ENCODE assay signal across 9 cellular contexts in genomic region chr17:55285340-55286301, GRCh38. TPM values are rescaled to one million over a fixed set of nuclear protein-coding genes. Genes with fewer than 3 reads are reported as not detected.
A peak's percentile ranks its signal among the peaks of the same experiment; 100 is the strongest.
DNase-seq lines count a peak whose midpoint lies in the region; ATAC-seq and TF ChIP-seq lines count a peak whose summit lies in the region.
"Had no signal": no experiment of that assay in that cellular context is flagged by ENCODE, and none has a peak within 500 bp of the region (broad histone marks: within the 10 kb centered on the region; RNA-seq: fewer than 3 reads in every experiment).

No MANE protein-coding gene starts in this region.

- ATAC-seq in left cardiac atrium: peak; percentile 82 to 89
- peak; percentile 89 to 93 for ATAC-seq in gastrocnemius medialis
- ATAC-seq in HG03520 (IDR thresholded peaks at IDR 0.05; ENCODE audit: unreplicated experiment): no peak
- ATAC-seq in GM19023 (IDR thresholded peaks at IDR 0.05; ENCODE audit: unreplicated experiment): no peak
- ATAC-seq in GM19328 (IDR thresholded peaks at IDR 0.05; ENCODE audit: unreplicated experiment): no peak

- H3K4me1 ChIP-seq in adrenal gland (replicated peaks in 1 of 2): peaks cover 41 to 65% of the 10 kb centered on the region in 2 donors
- peaks cover 36 to 53% of the 10 kb centered on the region in 2 donors for H3K4me1 ChIP-seq in gastrocnemius medialis

- H3K27me3 Mint-ChIP-seq in HFFc6 (ENCODE audit: insufficient read depth): peaks cover 4% of the 10 kb centered on the region; the same call in 1 of the 2 replicates

- TF ChIP-seq CTCF in HFFc6 (IDR thresholded peaks at IDR 0.05) (no peak), adrenal gland (IDR thresholded peaks at IDR 0.05) (no peak), gastrocnemius medialis (IDR thresholded peaks at IDR 0.05 in 4 of 5, conservative IDR thresholded peaks at IDR 0.05 in 1 of 5) (no peak)

- H3K36me3 ChIP-seq in adrenal gland (replicated peaks in 1 of 2): no peaks in the 10 kb centered on the region
- H3K36me3 ChIP-seq in gastrocnemius medialis: no peaks in the 10 kb centered on the region

- intact Hi-C loops in adrenal gland (cut with DNase I): no loop called here
- intact Hi-C loops in left cardiac atrium (cut with DNase I): no loop called here
- intact Hi-C loops in gastrocnemius medialis (cut with DNase I; ENCODE audit: low total_unique reads): loop anchor here (1.0 to 2.0 kb wide), 3 partner anchors 9 to 47 kb away; no protein-coding TSS in a partner anchor

- in situ Hi-C loops in gastrocnemius medialis (cut with MboI; ENCODE audit: low sequenced_read_pairs in 4 of 4): no loop called here

- peak; percentile 25 for DNase-seq in HFFc6
- DNase-seq in adrenal gland: peak; percentile 88 to 98 (median 96)
- peak; percentile 95 for DNase-seq in left cardiac atrium
- DNase-seq in gastrocnemius medialis: peak; percentile 93 to 94
- DNase-seq in activated CD4-positive, alpha-beta T cell treated with anti-CD3 and anti-CD28 coated beads, Interleukin-2, amount 50 U/mL, for 4 hours: no peak
- DNase-seq: SW 1271 had no signal

- H3K9me3 ChIP-seq in adrenal gland (replicated peaks in 1 of 3): no peaks in the 10 kb centered on the region
- H3K9me3 ChIP-seq in gastrocnemius medialis: no peaks in the 10 kb centered on the region

- 23 to 38% (median 34%) methylated on average over 10 to 11 of the region's 11 CpGs for WGBS in adrenal gland, 4 donors

- H3K27me3 ChIP-seq in adrenal gland (no peaks in the 10 kb centered on the region), gastrocnemius medialis (no peaks in the 10 kb centered on the region)

- H3K9me3 Mint-ChIP-seq in HFFc6: no peaks in the 10 kb centered on the region

- H3K4me3 ChIP-seq in adrenal gland: peak overlapping the region in 1 of 4 donors; percentile 9
- H3K4me3 ChIP-seq in gastrocnemius medialis: peak overlapping the region; percentile 13 to 39 (median 18)

- TF ChIP-seq POLR2A in adrenal gland (IDR thresholded peaks at IDR 0.05) (peak in 1 of 2 donors; percentile 43), gastrocnemius medialis (IDR thresholded peaks at IDR 0.05) (no peak)

- no peak overlapping the region for H3K4me3 Mint-ChIP-seq in HFFc6

- no peaks in the 10 kb centered on the region for H3K36me3 Mint-ChIP-seq in HFFc6 (ENCODE audit: low read depth)

- H3K27ac Mint-ChIP-seq in HFFc6: no peak overlapping the region; the same call in 1 of the 2 replicates

- peaks cover 22% of the 10 kb centered on the region for H3K4me1 Mint-ChIP-seq in HFFc6 (ENCODE audit: low read depth)

- H3K27ac ChIP-seq in adrenal gland (peak overlapping the region; percentile 72 to 89 (median 78)), gastrocnemius medialis (peak overlapping the region; percentile 82 to 96 (median 88))

RNA-seq across cellular contexts. Expression of gene HLF, which starts 20.9 kb away (rescaled TPM):
- total RNA-seq in HFFc6 (2021; fragmentation: NEBNext Ultra II Directional; extraction: Animal tissue kit (Norgen Biotek cat#: 25700)): not detected
- total RNA-seq in adrenal gland: 10 to 100 TPM; 15.0 to 74.3 (median 34.3) TPM
- 10 to 100 TPM in 1 of 3 donors, 1 to 10 TPM in 2; 8.8 to 15.0 (median 9.7) TPM for polyA plus RNA-seq in adrenal gland
- total RNA-seq in left cardiac atrium: 10 to 100 TPM; 36.7 to 36.8 TPM
- total RNA-seq in gastrocnemius medialis: 10 to 100 TPM in 2 of 4 donors, 1 to 10 TPM in 2; 7.7 to 14.8 (median 10.4) TPM

Comparison
In these comparisons a context has a peak if more than half of its experiments do, and no peak if none do; other contexts are left out.
1. DNase-seq: peak in HFFc6 (single experiment), adrenal gland (7 of 7), left cardiac atrium (single experiment) and gastrocnemius medialis (2 of 2); none in activated CD4-positive, alpha-beta T cell treated with anti-CD3 and anti-CD28 coated beads, Interleukin-2, amount 50 U/mL, for 4 hours (0 of 2).
2. ATAC-seq: peak in left cardiac atrium (2 of 2) and gastrocnemius medialis (2 of 2); none in HG03520 (single experiment), GM19023 (single experiment) and GM19328 (single experiment).
3. RNA of gene HLF, which starts 20.9 kb away (total RNA-seq): 36.7 to 36.8 TPM in left cardiac atrium, 15.0 to 74.3 TPM in adrenal gland and 7.7 to 14.8 TPM in gastrocnemius medialis; not detected in HFFc6; every median in the first group is over 4 times any median in the second.